Comparison of ENCODE assay signal across 9 cellular contexts in the genomic region with DNA sequence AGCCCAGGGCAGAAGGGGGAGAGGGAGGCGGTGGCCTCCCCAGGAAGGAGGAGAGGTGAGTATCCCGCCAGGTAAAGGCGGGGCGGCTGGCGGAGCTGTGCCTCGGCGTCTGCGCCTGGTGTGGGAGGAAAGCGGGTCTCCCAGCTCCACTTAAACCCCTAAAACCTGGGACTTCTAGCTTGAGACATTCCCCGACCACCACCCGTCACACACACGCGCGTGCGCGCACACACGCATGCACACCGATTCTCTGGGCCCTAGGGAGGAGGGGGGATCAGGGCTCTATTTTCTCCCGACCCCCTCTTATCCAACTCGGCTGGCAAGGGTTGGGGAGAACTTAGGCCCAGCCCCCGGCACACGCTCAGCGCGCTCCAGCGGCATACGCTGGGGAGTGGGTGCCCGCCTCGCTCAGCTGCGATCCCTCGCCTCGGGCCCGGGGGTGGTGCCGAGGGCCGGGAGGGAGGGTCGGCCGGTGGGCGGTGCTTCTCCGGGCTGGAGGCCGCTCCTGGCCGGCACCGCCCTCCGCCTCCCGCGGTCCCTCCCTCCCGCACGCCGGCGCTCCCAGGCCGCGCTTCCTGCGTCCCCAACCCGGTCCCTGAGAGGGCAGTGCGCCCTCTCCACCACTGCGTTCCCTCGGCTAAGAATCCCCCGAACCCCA. TPM values are rescaled to one million over a fixed set of nuclear protein-coding genes. Genes with fewer than 3 reads are reported as not detected.
DNase-seq lines count a peak whose midpoint lies in the region; ATAC-seq and TF ChIP-seq lines count a peak whose summit lies in the region.
"Had no signal": no experiment of that assay in that cellular context is flagged by ENCODE, and none has a peak within 500 bp of the region (broad histone marks: within the 10 kb centered on the region; RNA-seq: fewer than 3 reads in every experiment).

A gene with protein sequence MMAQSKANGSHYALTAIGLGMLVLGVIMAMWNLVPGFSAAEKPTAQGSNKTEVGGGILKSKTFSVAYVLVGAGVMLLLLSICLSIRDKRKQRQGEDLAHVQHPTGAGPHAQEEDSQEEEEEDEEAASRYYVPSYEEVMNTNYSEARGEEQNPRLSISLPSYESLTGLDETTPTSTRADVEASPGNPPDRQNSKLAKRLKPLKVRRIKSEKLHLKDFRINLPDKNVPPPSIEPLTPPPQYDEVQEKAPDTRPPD (plus strand): TSS at position 564 of the 658 bp plus-strand sequence. CDS start 61,341 bp downstream, outside the sequence.

- DNase-seq in NCI-H2196 (lab: John Stamatoyannopoulos, UW; ENCODE audit: unreplicated experiment) (peak; percentile 48), NCI-H2196 treated with DMSO at 0.1 percent for 48 hours (lab: John Stamatoyannopoulos, UW; ENCODE audit: unreplicated experiment) (no peak), NCI-H1930 (lab: John Stamatoyannopoulos, UW) (peak; percentile 74 to 83), Right ventricle myocardium inferior (ENCODE audit: missing footprints) (peak; percentile 77), osteoblast (ENCODE audit: insufficient read length, low spot score, missing footprints) (peak; percentile 87)
- no peak for DNase-seq in activated T-helper 2 cell treated with anti-CD3 and anti-CD28 coated beads, Interferon-gamma antibody, Interleukin-2, Interleukin-4, amounts not matched to agents 10 μg/mL and 5 μg/mL and 100 μg/mL, durations not matched to agents 14 hours and 24 hours and 36 hours (ENCODE audit: low spot score)
- DNase-seq: DND-41 had no signal

- H3K27me3 Mint-ChIP-seq in activated T-helper 2 cell treated with anti-CD3 and anti-CD28 coated beads, Interferon-gamma antibody, Interleukin-2, Interleukin-4, amounts not matched to agents 10 μg/mL and 5 μg/mL and 100 μg/mL, durations not matched to agents 14 hours and 24 hours and 36 hours (ENCODE audit: low read depth): peaks cover 58% of the 10 kb centered on the region

- peak within 1 kb of the TSS; percentile 94 for H3K4me2 ChIP-seq in osteoblast (ENCODE audit: insufficient read depth, low read length)

- no peaks in the 10 kb centered on the region for H3K36me3 ChIP-seq in osteoblast (ENCODE audit: insufficient read depth, low read length)

- peaks cover 16% of the 10 kb centered on the region for H3K4me1 ChIP-seq in osteoblast (ENCODE audit: insufficient read depth, low read length)

- H2AFZ ChIP-seq in osteoblast (ENCODE audit: low read length): peak within 1 kb of the TSS; percentile 92

- ATAC-seq in Right ventricle myocardium inferior (peak; percentile 78), HG02884 (IDR thresholded peaks at IDR 0.05; ENCODE audit: unreplicated experiment) (no peak), GM21447 (IDR thresholded peaks at IDR 0.05; ENCODE audit: unreplicated experiment) (no peak)

- peak within 1 kb of the TSS; percentile 74 for H3K4me3 ChIP-seq in osteoblast (ENCODE audit: insufficient read depth, low read length)

- H3K27ac Mint-ChIP-seq in activated T-helper 2 cell treated with anti-CD3 and anti-CD28 coated beads, Interferon-gamma antibody, Interleukin-2, Interleukin-4, amounts not matched to agents 10 μg/mL and 5 μg/mL and 100 μg/mL, durations not matched to agents 14 hours and 24 hours and 36 hours: no peak within 1 kb of the TSS

- intact Hi-C loops in activated T-helper 2 cell treated with anti-CD3 and anti-CD28 coated beads, Interferon-gamma antibody, Interleukin-2, Interleukin-4, amounts not matched to agents 10 μg/mL and 5 μg/mL and 100 μg/mL, durations not matched to agents 14 hours and 24 hours and 36 hours (cut with micrococcal nuclease): loop anchor here (10.0 kb wide), 1 partner anchor 121 kb away; no protein-coding TSS in a partner anchor
- intact Hi-C loops in Right ventricle myocardium inferior (cut with DNase I): loop anchor here (2.0 to 10.0 kb wide), 3 partner anchors 25 to 151 kb away; no protein-coding TSS in a partner anchor

- peaks cover 16% of the 10 kb centered on the region for H3K27me3 ChIP-seq in osteoblast (ENCODE audit: insufficient read depth, low read length)

- no peaks in the 10 kb centered on the region for H3K9me3 Mint-ChIP-seq in activated T-helper 2 cell treated with anti-CD3 and anti-CD28 coated beads, Interferon-gamma antibody, Interleukin-2, Interleukin-4, amounts not matched to agents 10 μg/mL and 5 μg/mL and 100 μg/mL, durations not matched to agents 14 hours and 24 hours and 36 hours

- H4K20me1 ChIP-seq in osteoblast (ENCODE audit: insufficient read depth, low read length): no peaks in the 10 kb centered on the region

- H3K36me3 Mint-ChIP-seq in activated T-helper 2 cell treated with anti-CD3 and anti-CD28 coated beads, Interferon-gamma antibody, Interleukin-2, Interleukin-4, amounts not matched to agents 10 μg/mL and 5 μg/mL and 100 μg/mL, durations not matched to agents 14 hours and 24 hours and 36 hours (ENCODE audit: low read depth): no peaks in the 10 kb centered on the region

- no peak for TF ChIP-seq CTCF in osteoblast (IDR thresholded peaks at IDR 0.05; ENCODE audit: extremely low read depth, low read depth, low read length)

- peak within 1 kb of the TSS; percentile 23 for H3K27ac ChIP-seq in osteoblast (ENCODE audit: low read depth, low read length)

- H3K4me3 Mint-ChIP-seq in activated T-helper 2 cell treated with anti-CD3 and anti-CD28 coated beads, Interferon-gamma antibody, Interleukin-2, Interleukin-4, amounts not matched to agents 10 μg/mL and 5 μg/mL and 100 μg/mL, durations not matched to agents 14 hours and 24 hours and 36 hours (ENCODE audit: low read depth): peak within 1 kb of the TSS; percentile 50

- H3K79me2 ChIP-seq in osteoblast (ENCODE audit: insufficient read depth, low read length): no peaks in the 10 kb centered on the region

- no peaks in the 10 kb centered on the region for H3K9me3 ChIP-seq in osteoblast (ENCODE audit: low read depth, low read length)

- peaks cover 19% of the 10 kb centered on the region for H3K4me1 Mint-ChIP-seq in activated T-helper 2 cell treated with anti-CD3 and anti-CD28 coated beads, Interferon-gamma antibody, Interleukin-2, Interleukin-4, amounts not matched to agents 10 μg/mL and 5 μg/mL and 100 μg/mL, durations not matched to agents 14 hours and 24 hours and 36 hours (ENCODE audit: low read depth)

RNA-seq across cellular contexts. Expression of the gene that starts here (rescaled TPM):
- total RNA-seq in activated T-helper 2 cell treated with anti-CD3 and anti-CD28 coated beads, Interferon-gamma antibody, Interleukin-2, Interleukin-4, amounts not matched to agents 10 μg/mL and 5 μg/mL and 100 μg/mL, durations not matched to agents 14 hours and 24 hours and 36 hours: 0.11 and 0.16 TPM in 2 replicates
- total RNA-seq in Right ventricle myocardium inferior: 4.7 TPM
- 0.59 and 0.72 TPM in 2 replicates for total RNA-seq in osteoblast

Comparison
In these comparisons a context has a peak if more than half of its experiments do, and no peak if none do; other contexts are left out.
1. DNase-seq: peak in NCI-H2196 (single experiment), NCI-H1930 (2 of 2) and Right ventricle myocardium inferior (single experiment); none in NCI-H2196 treated with DMSO at 0.1 percent for 48 hours (single experiment) and activated T-helper 2 cell treated with anti-CD3 and anti-CD28 coated beads, Interferon-gamma antibody, Interleukin-2, Interleukin-4, amounts not matched to agents 10 μg/mL and 5 μg/mL and 100 μg/mL, durations not matched to agents 14 hours and 24 hours and 36 hours (single experiment).
2. Peak in DNase-seq, H3K4me3 ChIP-seq, H3K27ac ChIP-seq and H3K4me2 ChIP-seq in osteoblast; RNA of the gene not detected or under 1 TPM.